8 cellular contexts compared by ENCODE assay signal in the genomic region with DNA sequence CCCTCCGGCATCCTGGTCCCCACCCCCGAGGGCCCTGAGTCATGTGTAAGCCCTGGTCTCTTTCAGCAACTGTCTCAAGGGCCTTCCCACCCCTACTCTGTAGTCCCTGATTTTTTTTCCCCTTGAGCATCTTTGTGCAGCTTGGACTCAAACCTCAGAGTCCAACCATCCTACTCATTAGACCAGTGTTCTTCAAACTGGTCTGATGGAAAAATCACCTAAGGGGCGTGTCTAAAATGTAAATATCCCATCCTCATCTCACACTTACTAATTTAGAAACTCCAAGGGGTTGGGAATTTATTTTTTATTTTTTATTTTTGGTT. TPM values are rescaled to one million over a fixed set of nuclear protein-coding genes. Genes with fewer than 3 reads are reported as not detected.
DNase-seq lines count a peak whose midpoint lies in the region; ATAC-seq and TF ChIP-seq lines count a peak whose summit lies in the region.

No MANE protein-coding gene starts in this region.

- TF ChIP-seq CTCF in activated B cell treated with CpG ODN at 0.5 μM for 24 hours (IDR thresholded peaks at IDR 0.05): no peak

- no peak for ATAC-seq in activated B cell treated with CpG ODN at 0.5 μM for 24 hours (ENCODE audit: low read depth)
- no peak for ATAC-seq in stimulated activated memory B cell treated with anti-CD40 and anti-IgM and Interleukin-4, amounts not matched to agents 10 μg/mL and 1 μg/mL and 100 μg/mL, for 72 hours
- no peak for ATAC-seq in GM19463 (IDR thresholded peaks at IDR 0.05; ENCODE audit: unreplicated experiment)
- ATAC-seq in GM21381 (IDR thresholded peaks at IDR 0.05; ENCODE audit: unreplicated experiment): no peak

- no peaks in the 10 kb centered on the region for H3K27me3 Mint-ChIP-seq in activated naive CD4-positive, alpha-beta T cell treated with anti-CD3 and anti-CD28 coated beads, Interleukin-2, amount 10 ng/mL, durations not matched to agents 7 days and 5 days
- no peaks in the 10 kb centered on the region for H3K27me3 Mint-ChIP-seq in activated B cell treated with CpG ODN at 0.5 μM for 24 hours
- H3K27me3 Mint-ChIP-seq in stimulated activated memory B cell treated with anti-CD40 and anti-IgM and Interleukin-4, amounts not matched to agents 10 μg/mL and 1 μg/mL and 100 μg/mL, for 72 hours: no peaks in the 10 kb centered on the region

- no peak for DNase-seq in activated naive CD4-positive, alpha-beta T cell treated with anti-CD3 and anti-CD28 coated beads, Interleukin-2, amount 10 ng/mL, durations not matched to agents 7 days and 5 days
- DNase-seq in activated naive CD4-positive, alpha-beta T cell (lab: John Stamatoyannopoulos, UW): no peak
- DNase-seq in activated B cell treated with CpG ODN at 0.5 μM for 24 hours: no peak
- no peak for DNase-seq in mesenteric fat pad (ENCODE audit: low spot score)

- POLR2A ChIA-PET in activated B cell treated with CpG ODN at 0.5 μM for 24 hours (lab: Charles Lee): interaction anchor here (0.6 to 4.3 kb wide), 6 partner anchors 40 to 980 kb away, joined by 3 to 30 read pairs (median 4); partner anchors contain the start of genes HDAC5 and TMEM101

- H3K4me3 Mint-ChIP-seq in activated naive CD4-positive, alpha-beta T cell treated with anti-CD3 and anti-CD28 coated beads, Interleukin-2, amount 10 ng/mL, durations not matched to agents 7 days and 5 days: peak overlapping the region; percentile 88
- H3K4me3 Mint-ChIP-seq in activated B cell treated with CpG ODN at 0.5 μM for 24 hours: peak overlapping the region; percentile 97
- H3K4me3 Mint-ChIP-seq in stimulated activated memory B cell treated with anti-CD40 and anti-IgM and Interleukin-4, amounts not matched to agents 10 μg/mL and 1 μg/mL and 100 μg/mL, for 72 hours: peak overlapping the region; percentile 94

- H3K9me3 Mint-ChIP-seq in activated naive CD4-positive, alpha-beta T cell treated with anti-CD3 and anti-CD28 coated beads, Interleukin-2, amount 10 ng/mL, durations not matched to agents 7 days and 5 days: no peaks in the 10 kb centered on the region
- H3K9me3 Mint-ChIP-seq in activated B cell treated with CpG ODN at 0.5 μM for 24 hours: no peaks in the 10 kb centered on the region
- H3K9me3 Mint-ChIP-seq in stimulated activated memory B cell treated with anti-CD40 and anti-IgM and Interleukin-4, amounts not matched to agents 10 μg/mL and 1 μg/mL and 100 μg/mL, for 72 hours: no peaks in the 10 kb centered on the region

- intact Hi-C loops in activated B cell treated with CpG ODN at 0.5 μM for 24 hours (cut with micrococcal nuclease): loop anchor here (2.0 to 5.0 kb wide), 3 partner anchors 64 to 276 kb away; partner anchors contain the start of genes GRN and SLC25A39

- H3K4me1 Mint-ChIP-seq in activated naive CD4-positive, alpha-beta T cell treated with anti-CD3 and anti-CD28 coated beads, Interleukin-2, amount 10 ng/mL, durations not matched to agents 7 days and 5 days: peaks cover 44% of the 10 kb centered on the region
- H3K4me1 Mint-ChIP-seq in activated B cell treated with CpG ODN at 0.5 μM for 24 hours: peaks cover 41% of the 10 kb centered on the region
- peaks cover 44% of the 10 kb centered on the region for H3K4me1 Mint-ChIP-seq in stimulated activated memory B cell treated with anti-CD40 and anti-IgM and Interleukin-4, amounts not matched to agents 10 μg/mL and 1 μg/mL and 100 μg/mL, for 72 hours

- peak overlapping the region; percentile 94 for H3K4me3 ChIP-seq in iPS-11a (ENCODE audit: low read depth, low read length)

- peaks cover 5% of the 10 kb centered on the region for H3K36me3 Mint-ChIP-seq in activated naive CD4-positive, alpha-beta T cell treated with anti-CD3 and anti-CD28 coated beads, Interleukin-2, amount 10 ng/mL, durations not matched to agents 7 days and 5 days
- H3K36me3 Mint-ChIP-seq in activated B cell treated with CpG ODN at 0.5 μM for 24 hours (ENCODE audit: low read depth): peaks cover 20% of the 10 kb centered on the region
- H3K36me3 Mint-ChIP-seq in stimulated activated memory B cell treated with anti-CD40 and anti-IgM and Interleukin-4, amounts not matched to agents 10 μg/mL and 1 μg/mL and 100 μg/mL, for 72 hours: peaks cover 11% of the 10 kb centered on the region

- CTCF ChIA-PET in activated naive CD4-positive, alpha-beta T cell treated with anti-CD3 and anti-CD28 coated beads, Interleukin-2, amount 10 ng/mL, durations not matched to agents 7 days and 5 days (lab: Charles Lee): interaction anchor here (1.0 to 1.2 kb wide), 2 partner anchors 11 to 13 kb away, joined by 3 to 5 read pairs; no protein-coding TSS in a partner anchor
- CTCF ChIA-PET in activated B cell treated with CpG ODN at 0.5 μM for 24 hours (lab: Charles Lee): interaction anchor here (1.0 kb wide), 1 partner anchor 44 kb away, joined by 4 read pairs; no protein-coding TSS in a partner anchor

- H3K27ac Mint-ChIP-seq in activated naive CD4-positive, alpha-beta T cell treated with anti-CD3 and anti-CD28 coated beads, Interleukin-2, amount 10 ng/mL, durations not matched to agents 7 days and 5 days: peak overlapping the region; percentile 90
- H3K27ac Mint-ChIP-seq in activated B cell treated with CpG ODN at 0.5 μM for 24 hours: peak overlapping the region; percentile 95
- H3K27ac Mint-ChIP-seq in stimulated activated memory B cell treated with anti-CD40 and anti-IgM and Interleukin-4, amounts not matched to agents 10 μg/mL and 1 μg/mL and 100 μg/mL, for 72 hours: peak overlapping the region; percentile 98

RNA-seq across cellular contexts. Expression of gene G6PC3, which starts 0.6 kb away (rescaled TPM):
- total RNA-seq in activated B cell treated with CpG ODN at 0.5 μM for 24 hours: 30.9 and 35.2 TPM in 2 replicates
- total RNA-seq in mesenteric fat pad: 56.7 TPM

RNA-seq across cellular contexts. Expression of gene LSM12, which starts 4.7 kb away (rescaled TPM):
- 57.3 and 68.7 TPM in 2 replicates for total RNA-seq in activated B cell treated with CpG ODN at 0.5 μM for 24 hours
- 55.4 TPM for total RNA-seq in mesenteric fat pad

RNA-seq across cellular contexts. Expression of gene HDAC5, which starts 52.3 kb away (rescaled TPM):
- total RNA-seq in activated B cell treated with CpG ODN at 0.5 μM for 24 hours: 28.4 and 35.1 TPM in 2 replicates
- 34.9 TPM for total RNA-seq in mesenteric fat pad

RNA-seq across cellular contexts. Expression of gene TMEM101, which starts 56.4 kb away (rescaled TPM):
- 23.0 and 24.6 TPM in 2 replicates for total RNA-seq in activated B cell treated with CpG ODN at 0.5 μM for 24 hours
- 15.4 TPM for total RNA-seq in mesenteric fat pad
